15 cellular contexts compared by ENCODE assay signal in the genomic region with DNA sequence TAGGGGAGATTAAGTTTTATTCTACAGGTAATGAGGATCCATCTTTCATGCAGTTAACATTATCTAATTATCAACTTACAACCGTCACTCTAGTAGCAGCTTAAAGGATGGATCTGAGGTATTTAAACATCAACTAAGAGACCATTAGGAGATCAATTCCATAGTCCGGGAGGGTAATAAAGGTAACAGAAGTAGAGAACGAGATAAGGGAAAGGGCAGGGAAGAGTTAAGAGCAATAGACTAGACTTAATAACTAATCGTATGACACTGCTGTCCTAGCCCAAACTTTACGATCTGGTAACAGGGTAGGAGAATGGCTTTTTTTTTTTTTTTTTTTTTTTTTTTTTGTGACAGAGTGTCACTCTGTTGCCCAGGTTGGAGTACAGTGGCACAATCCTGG. TPM values are rescaled to one million over a fixed set of nuclear protein-coding genes. Genes with fewer than 3 reads are reported as not detected.
"Had no signal": no experiment of that assay in that cellular context is flagged by ENCODE, and none has a peak within 500 bp of the region (broad histone marks: within the 10 kb centered on the region; RNA-seq: fewer than 3 reads in every experiment).

No MANE protein-coding gene starts in this region.

- H3K27ac Mint-ChIP-seq: T-helper 1 cell treated with Interleukin-12 subunit alpha and Interleukin-12 subunit beta and Interleukin-4 antibody, amounts not matched to agents 30 μg/mL and 1 μg/mL, for 36 hours had no signal

- H3K9me3 Mint-ChIP-seq: T-helper 1 cell treated with Interleukin-12 subunit alpha and Interleukin-12 subunit beta and Interleukin-4 antibody, amounts not matched to agents 30 μg/mL and 1 μg/mL, for 36 hours had no signal

- H3K4me1 ChIP-seq: ascending aorta had no signal

- ATAC-seq: activated CD4-positive, CD25-positive, alpha-beta regulatory T cell treated with anti-CD3 and anti-CD28 coated beads, Interleukin-2, amount 50 U/mL, for 24 hours; heart left ventricle had no signal

- H3K4me3 ChIP-seq: ascending aorta, coronary artery, heart left ventricle, left lung, right atrium auricular region, skin epidermis, thyroid gland had no signal

- H3K27me3 ChIP-seq: ascending aorta, heart left ventricle, left lung, neutrophil, right atrium auricular region, thyroid gland had no signal

- H3K9ac ChIP-seq: SK-N-SH had no signal

- H3K4me3 Mint-ChIP-seq: T-helper 1 cell treated with Interleukin-12 subunit alpha and Interleukin-12 subunit beta and Interleukin-4 antibody, amounts not matched to agents 30 μg/mL and 1 μg/mL, for 36 hours had no signal

- H3K27ac ChIP-seq: ascending aorta, coronary artery, neutrophil, right atrium auricular region, thyroid gland had no signal

- H3K9me3 ChIP-seq: ascending aorta, heart left ventricle, left lung, neutrophil, right atrium auricular region, SK-N-SH, thyroid gland had no signal

- DNase-seq: activated CD4-positive, alpha-beta T cell treated with anti-CD3 and anti-CD28 coated beads, Interleukin-2, amount 50 U/mL, for 4 hours; activated T-cell treated with anti-CD3 and anti-CD28 coated beads, Interleukin-2, amount 50 U/mL, for 48 hours; effector CD8-positive, alpha-beta T cell; heart left ventricle; left lung; posterior cingulate gyrus; SK-N-SH; thyroid gland had no signal

RNA-seq across cellular contexts. Expression of gene CCDC17, which starts 19.5 kb away (rescaled TPM):
- total RNA-seq: ascending aorta had no signal
